In genomic region chr10:70673929-70674559, GRCh38 we compare ENCODE assay signal across 21 cellular contexts. TPM values are rescaled to one million over a fixed set of nuclear protein-coding genes. Genes with fewer than 3 reads are reported as not detected.
A peak's percentile ranks its signal among the peaks of the same experiment; 100 is the strongest.
DNase-seq lines count a peak whose midpoint lies in the region; ATAC-seq and TF ChIP-seq lines count a peak whose summit lies in the region.
"Had no signal": no experiment of that assay in that cellular context is flagged by ENCODE, and none has a peak within 500 bp of the region (broad histone marks: within the 10 kb centered on the region; RNA-seq: fewer than 3 reads in every experiment).

No MANE protein-coding gene starts in this region.

- H3K9me3 Mint-ChIP-seq in glutamatergic neuron (ENCODE audit: unreplicated experiment), result peaks cover 10% of the 10 kb centered on the region
- peaks cover 6% of the 10 kb centered on the region for H3K9me3 Mint-ChIP-seq in WTC11
- H3K9me3 Mint-ChIP-seq: activated B cell treated with CpG ODN at 0.5 μM for 24 hours; activated T-helper 17 cell treated with anti-CD3 and anti-CD28 coated beads, Interleukin-2, amount 50 U/mL, for 72 hours; mesothelial cell of epicardium; stimulated activated memory B cell treated with anti-CD40 and anti-IgM and Interleukin-4, amounts not matched to agents 10 μg/mL and 1 μg/mL and 100 μg/mL, for 72 hours had no signal

- H3K4me1 ChIP-seq in Peyer's patch (peaks cover 0 to 23% (median 0%) of the 10 kb centered on the region in 4 donors), smooth muscle cell (ENCODE audit: low read depth) (peaks cover 4% of the 10 kb centered on the region), spleen (peaks cover 0 to 31% (median 12%) of the 10 kb centered on the region in 6 donors)

- POLR2A ChIA-PET in WTC11 (lab: Charles Lee), result no interaction called here

- H2AFZ ChIP-seq in smooth muscle cell (ENCODE audit: low read depth), result no peak overlapping the region

- H3K9ac ChIP-seq in smooth muscle cell (ENCODE audit: low read depth), result peak overlapping the region; percentile 56

- WGBS in smooth muscle cell (ENCODE audit: low lambda C conversion rate), result 85% methylated on average over 11 of the region's 11 CpGs
- 73 to 78% (median 77%) methylated on average over 11 of the region's 11 CpGs for WGBS in spleen, 5 donors

- peaks cover 7% of the 10 kb centered on the region for H3F3A ChIP-seq in smooth muscle cell (ENCODE audit: low read depth)

- peaks cover 9% of the 10 kb centered on the region for H3K27me3 Mint-ChIP-seq in glutamatergic neuron (ENCODE audit: unreplicated experiment)
- peaks cover 37% of the 10 kb centered on the region for H3K27me3 Mint-ChIP-seq in WTC11 (ENCODE audit: low read depth)

- DNase-seq in NCI-H1436 (lab: John Stamatoyannopoulos, UW), result peak; percentile 13
- DNase-seq in NCI-H1436 treated with DMSO at 0.1 percent for 48 hours (lab: John Stamatoyannopoulos, UW), result no peak
- no peak for DNase-seq in Peyer's patch
- no peak for DNase-seq in glutamatergic neuron
- DNase-seq in smooth muscle cell (lab: John Stamatoyannopoulos, UW; ENCODE audit: unreplicated experiment), result no peak
- DNase-seq in dedifferentiated amniotic fluid mesenchymal stem cell (ENCODE audit: extremely low spot score), result no peak
- no peak for DNase-seq in WTC11 (ENCODE audit: low spot score)
- no peak for DNase-seq in spleen
- DNase-seq: 8988T; activated B cell treated with CpG ODN at 0.5 μM for 24 hours; activated CD8-positive, alpha-beta memory T cell treated with anti-CD3 and anti-CD28 coated beads for 24 hours; kidney; NCI-H2107; occipital lobe; small intestine had no signal

- H3K4me1 Mint-ChIP-seq in glutamatergic neuron (ENCODE audit: low read depth, unreplicated experiment) (peaks cover 38% of the 10 kb centered on the region), WTC11 (peaks cover 22% of the 10 kb centered on the region)

- H3K36me3 ChIP-seq in Peyer's patch (no peaks in the 10 kb centered on the region), smooth muscle cell (ENCODE audit: low read depth) (no peaks in the 10 kb centered on the region), spleen (no peaks in the 10 kb centered on the region)
- H3K36me3 ChIP-seq: adrenal gland, heart left ventricle had no signal

- H4K20me1 ChIP-seq in smooth muscle cell (ENCODE audit: low read depth), result no peaks in the 10 kb centered on the region

- peak overlapping the region; percentile 84 for H3K4me3 Mint-ChIP-seq in glutamatergic neuron (ENCODE audit: unreplicated experiment)
- H3K4me3 Mint-ChIP-seq in WTC11, result no peak overlapping the region
- H3K4me3 Mint-ChIP-seq: activated B cell treated with CpG ODN at 0.5 μM for 24 hours had no signal

- H3K79me2 ChIP-seq in smooth muscle cell (ENCODE audit: low read depth), result no peaks in the 10 kb centered on the region

- intact Hi-C loops in spleen (cut with DNase I; ENCODE audit: low total_unique reads), result no loop called here

- H3K27ac ChIP-seq in Peyer's patch (peak overlapping the region in 3 of 4 donors; percentile 1 to 74 (median 35)), smooth muscle cell (ENCODE audit: low read depth) (peak overlapping the region; percentile 82), spleen (no peak overlapping the region)
- H3K27ac ChIP-seq: adrenal gland, C4-2B had no signal

- no peak for ATAC-seq in WTC11
- ATAC-seq: activated T-helper 17 cell treated with anti-CD3 and anti-CD28 coated beads, Interleukin-2, amount 50 U/mL, for 72 hours; stimulated activated memory B cell treated with anti-CD40 and anti-IgM and Interleukin-4, amounts not matched to agents 10 μg/mL and 1 μg/mL and 100 μg/mL, for 72 hours had no signal

- TF ChIP-seq POLR2A in Peyer's patch (IDR thresholded peaks at IDR 0.05), result no peak
- TF ChIP-seq POLR2A in spleen (IDR thresholded peaks at IDR 0.05), result no peak

- H3K4me3 ChIP-seq in Peyer's patch, result no peak overlapping the region
- H3K4me3 ChIP-seq in smooth muscle cell, result no peak overlapping the region
- no peak overlapping the region for H3K4me3 ChIP-seq in spleen
- H3K4me3 ChIP-seq: adrenal gland had no signal

- peak overlapping the region; percentile 91 for H3K27ac Mint-ChIP-seq in glutamatergic neuron (ENCODE audit: unreplicated experiment)
- H3K27ac Mint-ChIP-seq in WTC11, result no peak overlapping the region
- H3K27ac Mint-ChIP-seq: activated B cell treated with CpG ODN at 0.5 μM for 24 hours; activated T-helper 17 cell treated with anti-CD3 and anti-CD28 coated beads, Interleukin-2, amount 50 U/mL, for 72 hours; mesothelial cell of epicardium; stimulated activated memory B cell treated with anti-CD40 and anti-IgM and Interleukin-4, amounts not matched to agents 10 μg/mL and 1 μg/mL and 100 μg/mL, for 72 hours had no signal

- TF ChIP-seq CTCF in Peyer's patch (IDR thresholded peaks at IDR 0.05) (no peak), glutamatergic neuron (IDR thresholded peaks at IDR 0.05; ENCODE audit: partially characterized antibody, unreplicated experiment) (no peak), smooth muscle cell (IDR thresholded peaks at IDR 0.05; ENCODE audit: borderline replicate concordance, insufficient read depth, poor library complexity, severe bottlenecking) (no peak), WTC11 (IDR thresholded peaks at IDR 0.05) (no peak), spleen (IDR thresholded peaks at IDR 0.05 in 8 of 11, conservative IDR thresholded peaks at IDR 0.05 in 3 of 11) (no peak)

- H3K27me3 ChIP-seq in Peyer's patch, result no peaks in the 10 kb centered on the region
- H3K27me3 ChIP-seq in smooth muscle cell (ENCODE audit: low read depth), result no peaks in the 10 kb centered on the region
- peaks cover 0 to 59% (median 23%) of the 10 kb centered on the region in 7 donors for H3K27me3 ChIP-seq in spleen (replicated peaks in 1 of 7)
- H3K27me3 ChIP-seq: adrenal gland had no signal

- peak overlapping the region; percentile 95 for H3K4me2 ChIP-seq in smooth muscle cell

- H3K9me3 ChIP-seq in Peyer's patch (no peaks in the 10 kb centered on the region), smooth muscle cell (replicated peaks; ENCODE audit: low read depth) (no peaks in the 10 kb centered on the region), spleen (no peaks in the 10 kb centered on the region)
- H3K9me3 ChIP-seq: adrenal gland, heart left ventricle had no signal

- CTCF ChIA-PET in WTC11 (lab: Charles Lee), result interaction anchor here (1.2 kb wide), 1 partner anchor 87 kb away, joined by 3 read pairs; no protein-coding TSS in a partner anchor

- H3K36me3 Mint-ChIP-seq in glutamatergic neuron (ENCODE audit: unreplicated experiment) (no peaks in the 10 kb centered on the region), WTC11 (peaks cover under 1% of the 10 kb centered on the region; the same call in 1 of the 2 replicates)
- H3K36me3 Mint-ChIP-seq: mesothelial cell of epicardium; stimulated activated memory B cell treated with anti-CD40 and anti-IgM and Interleukin-4, amounts not matched to agents 10 μg/mL and 1 μg/mL and 100 μg/mL, for 72 hours had no signal

TF ChIP-seq in WTC11, 78 proteins besides CTCF, POLR2A, EP300 and RAD21 (continues in another document):
- no peak for TF ChIP-seq ZNF423 (CRISPR knock-in tag; IDR thresholded peaks at IDR 0.05)
- no peak for TF ChIP-seq ZSCAN18 (CRISPR knock-in tag; IDR thresholded peaks at IDR 0.05)
- TF ChIP-seq ZNF281 (CRISPR knock-in tag; IDR thresholded peaks at IDR 0.05), result no peak
- TF ChIP-seq NFYB (CRISPR knock-in tag; conservative IDR thresholded peaks at IDR 0.05; ENCODE audit: low read depth), result no peak
- no peak for TF ChIP-seq E2F4 (CRISPR knock-in tag; IDR thresholded peaks at IDR 0.05; ENCODE audit: borderline replicate concordance, low read depth)
- no peak for TF ChIP-seq EMX1 (CRISPR knock-in tag; IDR thresholded peaks at IDR 0.05)

RNA-seq across cellular contexts. Expression of gene ADAMTS14, which starts 1.7 kb away (rescaled TPM):
- 10 to 100 TPM in 1 of 4 donors, 1 to 10 TPM in 3; 2.3 to 10.7 (median 4.2) TPM for total RNA-seq in Peyer's patch
- total RNA-seq in glutamatergic neuron (ENCODE audit: unreplicated experiment), result 29.8 TPM
- total RNA-seq in smooth muscle cell, result 5.5 and 6.3 TPM in 2 replicates
- polyA plus RNA-seq in smooth muscle cell, result 10.1 and 12.0 TPM in 2 replicates
- 2.1 to 2.4 TPM (median 2.1 TPM) in 3 replicates for total RNA-seq in WTC11 (2021)
- total RNA-seq in spleen, result 1 to 10 TPM in 1 of 7 donors, under 1 TPM in 6; 0.09 to 1.2 (median 0.46) TPM
- polyA plus RNA-seq in spleen, result under 1 TPM; 0.26 to 0.39 (median 0.32) TPM

Comparison
In these comparisons a context has a peak if more than half of its experiments do, and no peak if none do; other contexts are left out.
1. H3K27ac ChIP-seq: peak in Peyer's patch (3 of 4) and smooth muscle cell (single experiment); none in spleen (0 of 8).